ENCODE assay signal across 2 cellular contexts in the genomic region with DNA sequence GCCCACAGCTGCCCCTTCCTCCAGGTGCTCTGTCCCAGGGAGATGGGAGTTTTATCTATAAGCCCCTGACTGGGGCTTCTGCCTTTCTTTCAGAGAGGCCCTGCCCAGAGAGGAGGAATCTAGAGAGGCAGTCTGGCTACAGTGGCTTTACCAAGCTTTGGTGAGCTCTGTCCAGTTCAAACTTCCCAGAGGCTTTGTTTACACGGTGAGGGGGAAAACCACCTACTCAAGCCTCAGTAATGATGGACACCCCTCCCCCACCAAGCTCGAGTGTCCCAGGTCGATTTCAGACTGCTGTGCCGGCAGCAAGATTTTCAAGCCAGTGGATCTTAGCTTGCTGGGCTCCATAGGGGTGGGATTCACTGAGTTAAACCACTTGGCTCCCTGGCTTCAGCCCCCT. TPM values are rescaled to one million over a fixed set of nuclear protein-coding genes. Genes with fewer than 3 reads are reported as not detected.
"Had no signal": no experiment of that assay in that cellular context is flagged by ENCODE, and none has a peak within 500 bp of the region (broad histone marks: within the 10 kb centered on the region; RNA-seq: fewer than 3 reads in every experiment).

No MANE protein-coding gene starts in this region.

RNA-seq across cellular contexts. Expression of gene SLC22A3, which starts 25.4 kb away (rescaled TPM):
- total RNA-seq: GM23248, H4 had no signal
